Comparison of ENCODE assay signal across 9 cellular contexts in the genomic region with DNA sequence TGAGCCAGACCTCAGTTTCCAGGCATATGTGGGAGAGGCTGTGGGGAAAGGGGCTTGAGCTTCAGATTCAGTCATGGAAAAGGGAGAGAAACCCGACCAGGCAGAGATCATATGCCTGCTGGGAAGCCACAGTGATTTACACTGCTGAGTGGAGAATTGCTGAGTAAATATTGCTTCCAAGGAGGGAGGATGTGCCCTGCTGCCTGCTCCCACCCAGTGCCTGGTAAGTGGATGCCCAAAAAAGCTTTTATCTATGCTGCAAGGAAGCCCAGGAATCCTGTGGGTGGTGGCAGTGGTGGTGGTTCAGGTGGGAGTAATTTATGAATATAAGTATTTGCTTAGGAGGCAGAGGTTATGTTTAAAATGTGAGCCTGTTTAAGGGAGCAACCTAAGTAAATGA. TPM values are rescaled to one million over a fixed set of nuclear protein-coding genes. Genes with fewer than 3 reads are reported as not detected.
DNase-seq lines count a peak whose midpoint lies in the region; ATAC-seq, FAIRE-seq and TF ChIP-seq lines count a peak whose summit lies in the region.
"Had no signal": no experiment of that assay in that cellular context is flagged by ENCODE, and none has a peak within 500 bp of the region (broad histone marks: within the 10 kb centered on the region; RNA-seq: fewer than 3 reads in every experiment).

No MANE protein-coding gene starts in this region.

- no peak for TF ChIP-seq EP300 in H1 (IDR thresholded peaks at IDR 0.05; ENCODE audit: borderline replicate concordance in 1 of 2, low read depth in 2 of 2, low read length in 2 of 2)

- no peaks in the 10 kb centered on the region for H3K9me3 Mint-ChIP-seq in Calu3 (ENCODE audit: low read depth, unreplicated experiment)

- peaks cover 73% of the 10 kb centered on the region for H3K4me1 Mint-ChIP-seq in Calu3 (ENCODE audit: low read depth, unreplicated experiment)

- H4K8ac ChIP-seq in H1 (ENCODE audit: extremely low read depth, insufficient read depth, low read length) = no peak overlapping the region

- H3K56ac ChIP-seq in H1 (replicated peaks; ENCODE audit: insufficient read length, low read depth, low read length) = no peak overlapping the region

- no peak for FAIRE-seq in H1 (lab: Jason Lieb, UNC)
- no peak for FAIRE-seq in GM12891 (lab: Jason Lieb, UNC)
- FAIRE-seq: kidney had no signal

- no peaks in the 10 kb centered on the region for H3K79me1 ChIP-seq in H1 (ENCODE audit: low read depth, low read length)

- no peaks in the 10 kb centered on the region for H3K9me3 ChIP-seq in H1 (ENCODE audit: insufficient read depth in 2 of 2, low read depth in 1 of 2, low read length in 1 of 2)

- H3K4me1 ChIP-seq in H1 (replicated peaks in 1 of 4; ENCODE audit: control insufficient read depth in 3 of 4, insufficient read depth in 4 of 4, low read length in 3 of 4) = peaks cover 0 to 12% (median 4%) of the 10 kb centered on the region in 4 experiments; a peak in 4 of 7 replicates

- no peak overlapping the region for H2AFZ ChIP-seq in H1 (ENCODE audit: low read length)

- no peak overlapping the region for H2BK120ac ChIP-seq in H1 (replicated peaks; ENCODE audit: low read depth, low read length)

- no peak overlapping the region for H4K5ac ChIP-seq in H1 (ENCODE audit: insufficient read length, low read depth, low read length)

- H3K27me3 Mint-ChIP-seq in Calu3 (ENCODE audit: unreplicated experiment) = no peaks in the 10 kb centered on the region

- peaks cover 23% of the 10 kb centered on the region for H3K36me3 Mint-ChIP-seq in Calu3 (ENCODE audit: insufficient read depth, unreplicated experiment)

- no peaks in the 10 kb centered on the region for H3K23me2 ChIP-seq in H1 (ENCODE audit: low read depth, low read length)

- no peak overlapping the region for H3K9ac ChIP-seq in H1 (replicated peaks in 1 of 4; ENCODE audit: extremely low read depth in 1 of 4, low read depth in 3 of 4, low read length in 3 of 4)

- peak overlapping the region; percentile 37; the same call in 1 of the 2 replicates for H2BK5ac ChIP-seq in H1 (ENCODE audit: low read depth, low read length)

- WGBS in H1 (ENCODE audit: extremely low coverage in 1 of 2, insufficient coverage in 1 of 2, insufficient read length in 1 of 2, insufficient replicate concordance in 2 of 2, low coverage in 1 of 2, low lambda C conversion rate in 2 of 2, missing lambda C conversion rate in 1 of 2), 2 experiments = 53% methylated on average over 1 of the region's 1 CpG; no CpG with 5 or more reads in 1 of the 2 experiments

- H2BK15ac ChIP-seq in H1 (ENCODE audit: low read length) = no peak overlapping the region

- H2BK20ac ChIP-seq in H1 (ENCODE audit: low read length) = 0 out of 2 replicates have a peak overlapping the region, but pooled peaks have one; percentile 63

- no peaks in the 10 kb centered on the region for H3K27me3 ChIP-seq in H1 (replicated peaks in 1 of 4; ENCODE audit: control insufficient read depth in 3 of 4, extremely low read depth in 1 of 4, insufficient read depth in 3 of 4, low read length in 3 of 4)

- no peaks in the 10 kb centered on the region for H3K36me3 ChIP-seq in H1 (ENCODE audit: control insufficient read depth in 2 of 4, insufficient read depth in 4 of 4, low read length in 3 of 4)

- no peak overlapping the region for H3K27ac ChIP-seq in H1 (ENCODE audit: low read depth, low read length)

- H3K4me3 Mint-ChIP-seq in Calu3 (ENCODE audit: low read depth, unreplicated experiment) = no peak overlapping the region

- no peak overlapping the region for H4K91ac ChIP-seq in H1 (replicated peaks; ENCODE audit: insufficient read length, low read length)

- no peak overlapping the region for H3K4ac ChIP-seq in H1 (replicated peaks; ENCODE audit: insufficient read length, low read depth, low read length)

- no peak for TF ChIP-seq RAD21 in H1 (IDR thresholded peaks at IDR 0.05 in 1 of 2, conservative IDR thresholded peaks at IDR 0.05 in 1 of 2; ENCODE audit: low read depth in 2 of 2, low read length in 2 of 2)

- TF ChIP-seq CTCF in Calu3 (IDR thresholded peaks at IDR 0.05; ENCODE audit: unreplicated experiment) = no peak
- no peak for TF ChIP-seq CTCF in H1 (IDR thresholded peaks at IDR 0.05; ENCODE audit: control extremely low read depth in 1 of 3, insufficient read depth in 1 of 3, low read depth in 1 of 3, low read length in 3 of 3)
- TF ChIP-seq CTCF in omental fat pad (IDR thresholded peaks at IDR 0.05) = no peak

- H3K27ac Mint-ChIP-seq in Calu3 (ENCODE audit: unreplicated experiment) = peak overlapping the region; percentile 76

- no peak overlapping the region for H2AK5ac ChIP-seq in H1 (ENCODE audit: low read depth, low read length)

- H3K4me3 ChIP-seq in H1 (ENCODE audit: extremely low read depth in 1 of 4, insufficient read depth in 2 of 4, low read depth in 3 of 4, low read length in 4 of 4) = no peak overlapping the region

- TF ChIP-seq POLR2A in H1 (IDR thresholded peaks at IDR 0.05; ENCODE audit: control extremely low read depth in 1 of 2, low read depth in 2 of 2, low read length in 2 of 2) (no peak), GM12891 (IDR thresholded peaks at IDR 0.05; ENCODE audit: low read depth, low read length) (no peak)

- H3K79me2 ChIP-seq in H1 (ENCODE audit: control insufficient read depth in 1 of 2, insufficient read depth in 2 of 2, low read length in 2 of 2) = no peaks in the 10 kb centered on the region

- ATAC-seq in omental fat pad (ENCODE audit: low FRiP score) = peak; percentile 61
- ATAC-seq in HG03457 (IDR thresholded peaks at IDR 0.05; ENCODE audit: unreplicated experiment) = no peak
- no peak for ATAC-seq in GM19395 (IDR thresholded peaks at IDR 0.05; ENCODE audit: unreplicated experiment)

- DNase-seq in Calu3 (no peak), NCI-H2081 (lab: John Stamatoyannopoulos, UW) (peak; percentile 36 to 71), H1 (ENCODE audit: low read depth in 1 of 2, low spot score in 2 of 2) (no peak), omental fat pad (ENCODE audit: low spot score) (no peak), HK-2 (ENCODE audit: unreplicated experiment) (no peak), GM12891 (ENCODE audit: insufficient read length, low spot score) (no peak)

- CTCF ChIA-PET in Calu3 (lab: Charles Lee) (interaction anchor here (0.6 kb wide), 1 partner anchor 39 kb away, joined by 4 read pairs; a partner anchor contains a TSS), H1 (lab: Charles Lee; ENCODE audit: partially characterized antibody) (interaction anchor here (0.7 kb wide), 2 partner anchors 58 to 448 kb away, joined by 3 read pairs; no protein-coding TSS in a partner anchor)

- H2BK12ac ChIP-seq in H1 (ENCODE audit: low read depth, low read length) = peak overlapping the region; percentile 41; the same call in 1 of the 2 replicates

- H3K14ac ChIP-seq in H1 (ENCODE audit: insufficient read length) = no peak overlapping the region

- POLR2A ChIA-PET in H1 (lab: Charles Lee; ENCODE audit: partially characterized antibody) = interaction anchor here (1.6 kb wide), 1 partner anchor 10 kb away, joined by 6 read pairs; no protein-coding TSS in a partner anchor

- no peak overlapping the region for H3K18ac ChIP-seq in H1 (ENCODE audit: extremely low read depth, low read length)

- BruUV-seq in Calu3 (replicated peaks; lab: Mats Ljungman, UMichigan) = no TSS peak

- no peak overlapping the region for H3K23ac ChIP-seq in H1 (ENCODE audit: insufficient read length)

- H3K4me2 ChIP-seq in H1 (ENCODE audit: insufficient read depth in 1 of 2, low read depth in 2 of 2, low read length in 2 of 2) = no peak overlapping the region

- intact Hi-C loops in Calu3 (cut with micrococcal nuclease; ENCODE audit: unreplicated experiment) = no loop called here

- H4K20me1 ChIP-seq in H1 (replicated peaks in 1 of 2; ENCODE audit: control insufficient read depth in 1 of 2, insufficient read depth in 2 of 2, low read length in 2 of 2) = no peaks in the 10 kb centered on the region

TF ChIP-seq in H1, 55 proteins besides CTCF, POLR2A, EP300 and RAD21:
- no peak for TF ChIP-seq HDAC6 (IDR thresholded peaks at IDR 0.05; ENCODE audit: low read depth, low read length)

TF ChIP-seq in GM12891, 5 proteins besides CTCF, POLR2A, EP300 and RAD21:
- TF ChIP-seq POLR2AphosphoS5 (IDR thresholded peaks at IDR 0.05; ENCODE audit: low read depth, low read length) (no peak), TAF1 (IDR thresholded peaks at IDR 0.05; ENCODE audit: low read depth, low read length) (no peak), POU2F2 (IDR thresholded peaks at IDR 0.05; ENCODE audit: low read depth, low read length) (no peak), SPI1 (IDR thresholded peaks at IDR 0.05; ENCODE audit: low read depth, low read length) (no peak), PAX5 (IDR thresholded peaks at IDR 0.05; ENCODE audit: insufficient read depth, low read length, severe bottlenecking) (no peak)

RNA-seq across cellular contexts. Expression of a gene that starts 39.5 kb away (rescaled TPM):
- 27.0 and 41.9 TPM in 2 replicates for total RNA-seq in Calu3 (2022)
- total RNA-seq in H1 (2021; fragmentation: NEBNext Ultra II Directional; extraction: Animal tissue kit (Norgen Biotek cat#: 25700)) = 46.5 and 48.9 TPM in 2 replicates
- 27.8 and 30.1 TPM in 2 replicates for polyA plus RNA-seq in H1 (2011; rRNA removed)
- 38.6 TPM for polyA plus RNA-seq in H1 (2011; cell fraction: cytosol; rRNA removed)
- 33.7 TPM for polyA plus RNA-seq in H1 (2011; cell fraction: nucleus; rRNA removed)
- 39.7 to 43.3 TPM (median 41.1 TPM) in 4 replicates for polyA plus RNA-seq in H1 (2012, experiment 1 of 2)
- polyA plus RNA-seq in H1 (2012, experiment 2 of 2) = 41.9 TPM
- 36.8 TPM for polyA plus RNA-seq in H1 (2013, experiment 1 of 2)
- polyA plus RNA-seq in H1 (2013, experiment 2 of 2) = 37.7 TPM
- polyA minus RNA-seq in H1 (2011; rRNA and poly(A)+ RNA removed) = 23.5 and 25.7 TPM in 2 replicates
- 14.1 TPM for polyA minus RNA-seq in H1 (2011; cell fraction: cytosol; rRNA and poly(A)+ RNA removed)
- 20.2 TPM for polyA minus RNA-seq in H1 (2011; cell fraction: nucleus; rRNA and poly(A)+ RNA removed)
- 10 to 100 TPM in 2 of 4 donors, 1 to 10 TPM in 2; 6.3 to 20.7 (median 9.6) TPM for total RNA-seq in omental fat pad
- 22.4 TPM for polyA plus RNA-seq in GM12891 (2012; ENCODE audit: low read depth, missing spikeins)

Comparison
In these comparisons a context has a peak if more than half of its experiments do, and no peak if none do; other contexts are left out.
1. DNase-seq: peak in NCI-H2081 (2 of 2); none in Calu3 (single experiment), H1 (0 of 2), omental fat pad (single experiment), HK-2 (single experiment) and GM12891 (single experiment).